Comparison of ENCODE assay signal across 8 cellular contexts in the genomic region with DNA sequence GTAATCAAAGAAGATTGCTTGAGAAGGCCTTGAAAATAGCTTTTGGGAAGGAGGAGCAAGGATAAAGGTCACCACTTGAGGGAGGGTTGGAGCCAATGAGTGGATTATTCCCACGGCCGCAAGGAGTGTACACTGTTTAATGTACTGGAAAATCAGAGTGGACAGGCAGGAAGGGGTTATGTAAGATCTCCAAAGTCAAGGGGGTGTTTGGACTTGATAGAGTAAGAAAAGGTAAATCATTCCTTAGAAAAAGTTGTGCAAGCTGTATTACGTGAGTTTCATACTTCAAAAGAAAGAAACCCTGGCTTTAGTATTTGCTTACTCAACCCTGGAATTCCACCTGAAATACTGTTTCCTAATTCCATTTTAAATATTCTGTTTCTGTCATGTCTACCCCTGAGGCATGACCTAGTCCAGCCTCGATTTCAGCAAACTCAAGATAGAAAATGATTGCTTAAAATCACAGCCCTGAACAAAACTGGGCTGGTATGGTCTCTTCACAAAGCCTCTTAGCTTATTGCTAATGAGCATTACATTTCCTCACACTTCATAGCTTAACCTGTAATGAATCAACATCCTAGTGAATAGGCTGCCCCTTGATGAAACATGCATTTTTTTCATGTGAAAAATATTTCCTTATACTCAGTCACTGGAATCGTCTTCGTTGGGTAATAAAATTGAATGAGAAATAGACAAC. TPM values are rescaled to one million over a fixed set of nuclear protein-coding genes. Genes with fewer than 3 reads are reported as not detected.
DNase-seq lines count a peak whose midpoint lies in the region; ATAC-seq, FAIRE-seq and TF ChIP-seq lines count a peak whose summit lies in the region.

No MANE protein-coding gene starts in this region.

- intact Hi-C loops in heart right ventricle (cut with DNase I), result loop anchor here in 1 of 10 donors (10.0 kb wide), 1 partner anchor 57 kb away; no protein-coding TSS in a partner anchor
- intact Hi-C loops in Right ventricle myocardium inferior (cut with DNase I), result no loop called here

- DNase-seq in heart right ventricle (no peak), Right ventricle myocardium inferior (ENCODE audit: missing footprints) (no peak), hepatocyte (ENCODE audit: low spot score) (peak; percentile 52), small intestine (peak; percentile 46), NCI-H524 treated with DMSO at 0.1 percent for 48 hours (lab: John Stamatoyannopoulos, UW) (no peak)

- ATAC-seq in heart right ventricle, result peak in 1 of 8 donors; percentile 6
- ATAC-seq in Right ventricle myocardium inferior, result no peak
- no peak for ATAC-seq in GM21526 (IDR thresholded peaks at IDR 0.05; ENCODE audit: low FRiP score, unreplicated experiment)
- ATAC-seq in GM18868 (IDR thresholded peaks at IDR 0.05; ENCODE audit: unreplicated experiment), result no peak

- H3K4me1 ChIP-seq in heart right ventricle (peaks cover 0 to 17% (median 8%) of the 10 kb centered on the region in 9 donors), hepatocyte (ENCODE audit: insufficient read depth) (no peaks in the 10 kb centered on the region), small intestine (ENCODE audit: control insufficient read depth in 2 of 2, insufficient read depth in 1 of 2, low read depth in 1 of 2, low read length in 1 of 2) (no peaks in the 10 kb centered on the region)

- H3K27ac ChIP-seq in heart right ventricle (no peak overlapping the region), VCaP (peak overlapping the region; percentile 73), hepatocyte (peak overlapping the region; percentile 68), small intestine (ENCODE audit: low read depth in 1 of 2, low read length in 1 of 2) (no peak overlapping the region)

- no peaks in the 10 kb centered on the region for H3K9me2 ChIP-seq in hepatocyte (replicated peaks; ENCODE audit: insufficient read depth)

- 42 to 49% methylated on average over 6 of the region's 6 CpGs for WGBS in heart right ventricle, 2 donors
- 14% methylated on average over 6 of the region's 6 CpGs for WGBS in hepatocyte (ENCODE audit: low lambda C conversion rate, missing lambda C conversion rate)
- WGBS in small intestine, 3 donors, result 10 to 28% (median 19%) methylated on average over 6 of the region's 6 CpGs

- no peaks in the 10 kb centered on the region for H4K20me1 ChIP-seq in hepatocyte (ENCODE audit: insufficient read depth, poor library complexity, severe bottlenecking)

- H3K79me2 ChIP-seq in hepatocyte, result peaks cover 27% of the 10 kb centered on the region

- H3K36me3 ChIP-seq in heart right ventricle, result no peaks in the 10 kb centered on the region
- H3K36me3 ChIP-seq in hepatocyte (replicated peaks; ENCODE audit: insufficient read depth, low read depth), result no peaks in the 10 kb centered on the region
- no peaks in the 10 kb centered on the region for H3K36me3 ChIP-seq in small intestine (ENCODE audit: control insufficient read depth in 2 of 2, insufficient read depth in 2 of 2, low read length in 2 of 2)

- peak overlapping the region; percentile 63 for H2AFZ ChIP-seq in hepatocyte

- FAIRE-seq in small intestine (lab: Jason Lieb, UNC), result no peak

- H3K4me3 ChIP-seq in heart right ventricle (peak overlapping the region in 6 of 10 donors; percentile 58 to 65 (median 60)), hepatocyte (peak overlapping the region; percentile 59), small intestine (ENCODE audit: low read depth in 1 of 2, low read length in 2 of 2) (no peak overlapping the region)

- peak overlapping the region; percentile 85 for H3K4me2 ChIP-seq in hepatocyte

- H3K9me3 ChIP-seq in heart right ventricle (no peaks in the 10 kb centered on the region), hepatocyte (ENCODE audit: low read depth) (no peaks in the 10 kb centered on the region), small intestine (ENCODE audit: control insufficient read depth, low read depth) (no peaks in the 10 kb centered on the region)

- H3K27me3 ChIP-seq in heart right ventricle, result no peaks in the 10 kb centered on the region
- H3K27me3 ChIP-seq in hepatocyte, result no peaks in the 10 kb centered on the region
- no peaks in the 10 kb centered on the region for H3K27me3 ChIP-seq in small intestine (ENCODE audit: control insufficient read depth in 2 of 2, insufficient read depth in 2 of 2, low read length in 2 of 2)

- TF ChIP-seq CTCF in heart right ventricle (IDR thresholded peaks at IDR 0.05) (no peak), VCaP (conservative IDR thresholded peaks at IDR 0.05) (no peak), hepatocyte (IDR thresholded peaks at IDR 0.05; ENCODE audit: poor library complexity) (no peak)

RNA-seq across cellular contexts. Expression of a gene that starts 1.1 kb away (rescaled TPM):
- total RNA-seq in heart right ventricle, result 1 to 10 TPM in 1 of 10 donors, under 1 TPM in 9; 0.13 to 1.5 (median 0.38) TPM
- polyA plus RNA-seq in heart right ventricle, result under 1 TPM; 0.14 to 0.51 TPM
- total RNA-seq in Right ventricle myocardium inferior, result 0.60 TPM
- total RNA-seq in hepatocyte, result 10.1 and 12.9 TPM in 2 replicates
- 5.6 and 7.1 TPM in 2 replicates for polyA plus RNA-seq in hepatocyte
- 1 to 10 TPM; 1.9 to 6.9 (median 2.8) TPM for polyA plus RNA-seq in small intestine

Comparison
In these comparisons a context has a peak if more than half of its experiments do, and no peak if none do; other contexts are left out.
1. DNase-seq: peak in hepatocyte (single experiment) and small intestine (single experiment); none in heart right ventricle (0 of 2), Right ventricle myocardium inferior (single experiment) and NCI-H524 treated with DMSO at 0.1 percent for 48 hours (single experiment).
2. H3K27ac ChIP-seq: peak in VCaP (single experiment) and hepatocyte (single experiment); none in heart right ventricle (0 of 10) and small intestine (0 of 2).
3. H3K4me3 ChIP-seq: peak in heart right ventricle (6 of 10) and hepatocyte (single experiment); none in small intestine (0 of 2).